In genomic region chr17:50661795-50662391, GRCh38 we compare ENCODE assay signal across 1 cellular context.
TF ChIP-seq lines count a peak whose summit lies in the region.

No MANE protein-coding gene starts in this region.

TF ChIP-seq in K562, 482 proteins besides CTCF, POLR2A, EP300 and RAD21 (continued from another document and continues in another):
- TF ChIP-seq PRDM10 (IDR thresholded peaks at IDR 0.05; ENCODE audit: partially characterized antibody) (peak; percentile 34), ZNF717 (CRISPR knock-in tag; IDR thresholded peaks at IDR 0.05) (no peak), PBX2 (CRISPR knock-in tag; IDR thresholded peaks at IDR 0.05; ENCODE audit: low read depth) (peak; percentile 61; the same call in 1 of the 2 replicates), PBX2 (tag; conservative IDR thresholded peaks at IDR 0.05; ENCODE audit: low read depth) (peak; percentile 86), KLF16 (IDR thresholded peaks at IDR 0.05) (no peak), CCNT2 (IDR thresholded peaks at IDR 0.05; ENCODE audit: borderline replicate concordance, extremely low read depth, insufficient read length, low read depth, low read length) (no peak), POLR3G (IDR thresholded peaks at IDR 0.05; ENCODE audit: extremely low read depth, insufficient read length, insufficient replicate concordance) (no peak), SAFB2 (IDR thresholded peaks at IDR 0.05; ENCODE audit: borderline replicate concordance, low read depth, low read length, severe bottlenecking) (no peak), ZNF449 (CRISPR knock-in tag; IDR thresholded peaks at IDR 0.05) (peak; percentile 62; the same call in 1 of the 2 replicates), ZFP91 (CRISPR knock-in tag; IDR thresholded peaks at IDR 0.05) (no peak), HNRNPH1 (optimal IDR thresholded peaks at IDR 0.05; ENCODE audit: low read depth, low read length) (no peak), MTA1 (IDR thresholded peaks at IDR 0.05; ENCODE audit: borderline replicate concordance) (peak; percentile 68; the same call in 1 of the 2 replicates), ZBTB8A (IDR thresholded peaks at IDR 0.05; ENCODE audit: partially characterized antibody) (no peak), TAL1 (IDR thresholded peaks at IDR 0.05) (peak; percentile 46), RFX1 (IDR thresholded peaks at IDR 0.05) (no peak), CHD7 (IDR thresholded peaks at IDR 0.05; ENCODE audit: low read depth, low read length) (no peak), BDP1 (IDR thresholded peaks at IDR 0.05; ENCODE audit: insufficient read depth, insufficient read length) (no peak), ZNF696 (CRISPR knock-in tag; conservative IDR thresholded peaks at IDR 0.05) (no peak), SLC30A9 (CRISPR knock-in tag; IDR thresholded peaks at IDR 0.05) (no peak), MAX (CRISPR knock-in tag; IDR thresholded peaks at IDR 0.05) (no peak), SNIP1 (IDR thresholded peaks at IDR 0.05; ENCODE audit: low read depth) (no peak), USF1 (CRISPR knock-in tag; IDR thresholded peaks at IDR 0.05) (no peak), RBM25 (IDR thresholded peaks at IDR 0.05; ENCODE audit: low read depth, low read length, severe bottlenecking) (no peak), RAD51 (IDR thresholded peaks at IDR 0.05; ENCODE audit: borderline replicate concordance, low read depth) (no peak; the same call in 1 of the 2 replicates), MYNN (IDR thresholded peaks at IDR 0.05) (peak; percentile 87), MYNN (CRISPR knock-in tag; IDR thresholded peaks at IDR 0.05) (no peak), ZBED1 (IDR thresholded peaks at IDR 0.05) (no peak), PYGO2 (tag; IDR thresholded peaks at IDR 0.05) (peak; percentile 37; the same call in 1 of the 2 replicates), CHD4 (IDR thresholded peaks at IDR 0.05; ENCODE audit: insufficient read depth, insufficient replicate concordance, low read depth, low read length, poor library complexity, severe bottlenecking) (no peak), THRB (CRISPR knock-in tag; conservative IDR thresholded peaks at IDR 0.05) (0 out of 2 replicates have a peak, but pooled peaks have one; percentile 80), ZNF589 (CRISPR knock-in tag; IDR thresholded peaks at IDR 0.05; ENCODE audit: low read depth) (peak; percentile 69)
